Comparison of ENCODE assay signal across 1 cellular context in genomic region chr1:61264825-61265242, GRCh38.
TF ChIP-seq lines count a peak whose summit lies in the region.

No MANE protein-coding gene starts in this region.

TF ChIP-seq in HepG2, 621 proteins besides CTCF, POLR2A, EP300 and RAD21 (continued from another document and continues in another):
- TF ChIP-seq SOX5 (CRISPR knock-in tag; IDR thresholded peaks at IDR 0.05; ENCODE audit: borderline replicate concordance) (peak; percentile 82; the same call in 1 of the 2 replicates), MNT (IDR thresholded peaks at IDR 0.05) (0 out of 2 replicates have a peak, but pooled peaks have one; percentile 4), ZUFSP (CRISPR knock-in tag; IDR thresholded peaks at IDR 0.05; ENCODE audit: borderline replicate concordance) (no peak), ZMAT5 (CRISPR knock-in tag; IDR thresholded peaks at IDR 0.05; ENCODE audit: borderline replicate concordance, low read depth) (no peak), ZFP41 (CRISPR knock-in tag; IDR thresholded peaks at IDR 0.05; ENCODE audit: borderline replicate concordance) (no peak), HNRNPK (IDR thresholded peaks at IDR 0.05; ENCODE audit: low read depth, low read length, poor library complexity, severe bottlenecking) (no peak), TBX2 (CRISPR knock-in tag; IDR thresholded peaks at IDR 0.05; ENCODE audit: borderline replicate concordance) (peak; percentile 76), KDM3A (CRISPR knock-in tag; IDR thresholded peaks at IDR 0.05; ENCODE audit: low read depth) (0 out of 2 replicates have a peak, but pooled peaks have one; percentile 18), NR2F1 (CRISPR knock-in tag; IDR thresholded peaks at IDR 0.05) (no peak), FOXA1 (IDR thresholded peaks at IDR 0.05) (no peak), FOXA1 (CRISPR knock-in tag; IDR thresholded peaks at IDR 0.05) (peak; percentile 46), ARID5B (CRISPR knock-in tag; IDR thresholded peaks at IDR 0.05) (peak; percentile 83), PCBP1 (IDR thresholded peaks at IDR 0.05; ENCODE audit: borderline replicate concordance, low read depth, low read length) (no peak), ZNF441 (CRISPR knock-in tag; IDR thresholded peaks at IDR 0.05; ENCODE audit: borderline replicate concordance) (0 out of 2 replicates have a peak, but pooled peaks have one; percentile 42), PPARG (CRISPR knock-in tag; conservative IDR thresholded peaks at IDR 0.05) (peak; percentile 74), GRHL1 (CRISPR knock-in tag; conservative IDR thresholded peaks at IDR 0.05) (no peak), FOXP4 (CRISPR knock-in tag; IDR thresholded peaks at IDR 0.05) (peak; percentile 89), PRPF4 (IDR thresholded peaks at IDR 0.05; ENCODE audit: low read depth, low read length, poor library complexity, severe bottlenecking) (no peak), ZBTB25 (CRISPR knock-in tag; IDR thresholded peaks at IDR 0.05) (0 out of 2 replicates have a peak, but pooled peaks have one; percentile 20), PAWR (CRISPR knock-in tag; IDR thresholded peaks at IDR 0.05; ENCODE audit: borderline replicate concordance) (no peak), RXRB (CRISPR knock-in tag; IDR thresholded peaks at IDR 0.05; ENCODE audit: borderline replicate concordance) (peak; percentile 63; the same call in 1 of the 2 replicates), SRSF4 (IDR thresholded peaks at IDR 0.05; ENCODE audit: low read depth, low read length, poor library complexity, severe bottlenecking) (no peak), SMARCE1 (IDR thresholded peaks at IDR 0.05; ENCODE audit: borderline replicate concordance) (no peak), ATM (IDR thresholded peaks at IDR 0.05; ENCODE audit: borderline replicate concordance) (no peak), MYC (CRISPR knock-in tag; IDR thresholded peaks at IDR 0.05; ENCODE audit: borderline replicate concordance) (no peak), USF2 (IDR thresholded peaks at IDR 0.05; ENCODE audit: low read depth, low read length) (no peak), USF2 (CRISPR knock-in tag; IDR thresholded peaks at IDR 0.05; ENCODE audit: borderline replicate concordance) (no peak), PHF5A (CRISPR knock-in tag; IDR thresholded peaks at IDR 0.05; ENCODE audit: low read depth, unreplicated experiment) (no peak), ZNF841 (CRISPR knock-in tag; IDR thresholded peaks at IDR 0.05; ENCODE audit: borderline replicate concordance) (no peak), PAXIP1 (CRISPR knock-in tag; conservative IDR thresholded peaks at IDR 0.05) (peak; percentile 86), HOXD1 (CRISPR knock-in tag; IDR thresholded peaks at IDR 0.05) (0 out of 2 replicates have a peak, but pooled peaks have one; percentile 37), MED1 (CRISPR knock-in tag; IDR thresholded peaks at IDR 0.05) (peak; percentile 89), TFE3 (CRISPR knock-in tag; IDR thresholded peaks at IDR 0.05) (peak; percentile 93; the same call in 1 of the 2 replicates), SKI (IDR thresholded peaks at IDR 0.05; ENCODE audit: partially characterized antibody) (no peak), HOXA3 (CRISPR knock-in tag; IDR thresholded peaks at IDR 0.05) (peak; percentile 21; the same call in 1 of the 2 replicates), MXD3 (CRISPR knock-in tag; IDR thresholded peaks at IDR 0.05) (no peak), FOXA3 (CRISPR knock-in tag; IDR thresholded peaks at IDR 0.05) (peak; percentile 72; the same call in 1 of the 2 replicates), ZNF781 (CRISPR knock-in tag; IDR thresholded peaks at IDR 0.05; ENCODE audit: borderline replicate concordance, not compliant biosample characterization) (no peak)
